1 cellular context compared by ENCODE assay signal in the genomic region with DNA sequence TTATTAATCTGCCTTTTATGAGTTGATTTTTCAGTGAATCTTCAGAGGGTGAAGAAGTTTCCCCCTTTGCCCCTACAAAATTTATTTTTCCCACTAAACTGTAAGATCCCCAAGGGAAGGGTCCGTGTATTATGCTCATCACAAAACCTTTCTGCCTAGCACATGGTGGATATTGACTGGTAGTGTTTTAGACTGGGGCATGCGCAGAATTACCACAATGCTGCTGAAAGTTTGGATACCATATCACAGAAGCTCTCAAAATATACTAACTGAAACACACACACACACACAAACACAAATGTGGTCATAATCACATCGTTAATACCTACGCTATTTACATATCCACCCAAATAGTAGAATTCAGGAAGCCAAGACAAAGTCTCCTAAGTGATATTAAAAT.
TF ChIP-seq lines count a peak whose summit lies in the region.

No MANE protein-coding gene starts in this region.

TF ChIP-seq in WTC11, 78 proteins besides CTCF, POLR2A, EP300 and RAD21 (continued from another document):
- TF ChIP-seq, protein P1, sequence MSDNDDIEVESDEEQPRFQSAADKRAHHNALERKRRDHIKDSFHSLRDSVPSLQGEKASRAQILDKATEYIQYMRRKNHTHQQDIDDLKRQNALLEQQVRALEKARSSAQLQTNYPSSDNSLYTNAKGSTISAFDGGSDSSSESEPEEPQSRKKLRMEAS (CRISPR knock-in tag; IDR thresholded peaks at IDR 0.05), result no peak
- TF ChIP-seq FOXJ3 (CRISPR knock-in tag; IDR thresholded peaks at IDR 0.05; ENCODE audit: borderline replicate concordance), result no peak
- TF ChIP-seq E2F5 (CRISPR knock-in tag; IDR thresholded peaks at IDR 0.05), result no peak
- TF ChIP-seq GTF2I (CRISPR knock-in tag; conservative IDR thresholded peaks at IDR 0.05), result no peak
- no peak for TF ChIP-seq FOXP4 (CRISPR knock-in tag; IDR thresholded peaks at IDR 0.05)
- no peak for TF ChIP-seq ZNF396 (CRISPR knock-in tag; IDR thresholded peaks at IDR 0.05; ENCODE audit: borderline replicate concordance)
- no peak for TF ChIP-seq ZNF138 (CRISPR knock-in tag; conservative IDR thresholded peaks at IDR 0.05)
- TF ChIP-seq ZBTB43 (CRISPR knock-in tag; IDR thresholded peaks at IDR 0.05), result no peak
- TF ChIP-seq JAZF1 (CRISPR knock-in tag; IDR thresholded peaks at IDR 0.05), result no peak
- TF ChIP-seq, protein P2, sequence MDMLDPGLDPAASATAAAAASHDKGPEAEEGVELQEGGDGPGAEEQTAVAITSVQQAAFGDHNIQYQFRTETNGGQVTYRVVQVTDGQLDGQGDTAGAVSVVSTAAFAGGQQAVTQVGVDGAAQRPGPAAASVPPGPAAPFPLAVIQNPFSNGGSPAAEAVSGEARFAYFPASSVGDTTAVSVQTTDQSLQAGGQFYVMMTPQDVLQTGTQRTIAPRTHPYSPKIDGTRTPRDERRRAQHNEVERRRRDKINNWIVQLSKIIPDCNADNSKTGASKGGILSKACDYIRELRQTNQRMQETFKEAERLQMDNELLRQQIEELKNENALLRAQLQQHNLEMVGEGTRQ (CRISPR knock-in tag; IDR thresholded peaks at IDR 0.05), result no peak
- TF ChIP-seq IRF2 (CRISPR knock-in tag; IDR thresholded peaks at IDR 0.05; ENCODE audit: borderline replicate concordance, low read depth), result no peak
- no peak for TF ChIP-seq EMX1 (CRISPR knock-in tag; IDR thresholded peaks at IDR 0.05)
- TF ChIP-seq NR3C1 (CRISPR knock-in tag; conservative IDR thresholded peaks at IDR 0.05; ENCODE audit: low read depth), result no peak
- TF ChIP-seq SMAD3 (CRISPR knock-in tag; IDR thresholded peaks at IDR 0.05; ENCODE audit: borderline replicate concordance), result no peak
TF ChIP-seq in WTC11: peak in this region for 0.
